Comparison of ENCODE assay signal across 23 cellular contexts in genomic region chr21:45376459-45377324, GRCh38. TPM values are rescaled to one million over a fixed set of nuclear protein-coding genes. Genes with fewer than 3 reads are reported as not detected.
DNase-seq lines count a peak whose midpoint lies in the region; ATAC-seq lines count a peak whose summit lies in the region.
"Had no signal": no experiment of that assay in that cellular context is flagged by ENCODE, and none has a peak within 500 bp of the region (broad histone marks: within the 10 kb centered on the region; RNA-seq: fewer than 3 reads in every experiment).

No MANE protein-coding gene starts in this region.

- DNase-seq in GM04503 (ENCODE audit: low read depth) (peak; percentile 69), NT2/D1 (ENCODE audit: low read depth, low spot score) (no peak), islet precursor cell (peak; percentile 31), sciatic nerve (ENCODE audit: low spot score) (peak; percentile 56), epidermal melanocyte (ENCODE audit: insufficient read length, low spot score) (no peak)
- DNase-seq: activated CD4-positive, alpha-beta T cell treated with anti-CD3 and anti-CD28 coated beads, Interleukin-2, amount 10 ng/mL, durations not matched to agents 24 days and 14 days; activated gamma-delta T cell; amygdala; caudate nucleus; COR-L47; naive thymus-derived CD4-positive, alpha-beta T cell; NCI-H1417 treated with DMSO at 0.1 percent for 48 hours; NCI-H2171; NCI-H69; SHP77; stimulated activated CD4-positive, alpha-beta T cell treated with anti-CD3 and anti-CD28 coated beads, Interleukin-15, amount 100 ng/mL, for 24 hours had no signal

- no peaks in the 10 kb centered on the region for H3K36me3 ChIP-seq in NT2/D1 (ENCODE audit: insufficient read depth, insufficient read length, low read length)
- H3K36me3 ChIP-seq: tibial nerve had no signal

- H3K27me3 ChIP-seq in NT2/D1 (ENCODE audit: insufficient read depth, insufficient read length) = peaks cover 18% of the 10 kb centered on the region
- H3K27me3 ChIP-seq: tibial nerve had no signal

- ATAC-seq in sciatic nerve (no peak), HG03097 (IDR thresholded peaks at IDR 0.05; ENCODE audit: low FRiP score, unreplicated experiment) (no peak), GM21360 (IDR thresholded peaks at IDR 0.05; ENCODE audit: unreplicated experiment) (no peak), HG02981 (IDR thresholded peaks at IDR 0.05; ENCODE audit: unreplicated experiment) (no peak)
- ATAC-seq: naive thymus-derived CD4-positive, alpha-beta T cell; stimulated activated memory B cell treated with anti-CD40 and anti-IgM and Interleukin-4, amounts not matched to agents 10 μg/mL and 1 μg/mL and 100 μg/mL, for 72 hours had no signal

- H3K9ac ChIP-seq in NT2/D1 (ENCODE audit: insufficient read length, low read depth) = peak overlapping the region; percentile 14

- H3K4me3 ChIP-seq in NT2/D1 (ENCODE audit: insufficient read length, low read depth) = no peak overlapping the region
- H3K4me3 ChIP-seq: GM23338, lung, tibial nerve had no signal

- H3K9me3 ChIP-seq in NT2/D1 (ENCODE audit: insufficient read depth, low read length) = peaks cover 23% of the 10 kb centered on the region
- H3K9me3 ChIP-seq: tibial nerve had no signal

- intact Hi-C loops in sciatic nerve (cut with DNase I) = no loop called here

- peaks cover 25% of the 10 kb centered on the region for H3K4me1 ChIP-seq in NT2/D1 (ENCODE audit: insufficient read depth, insufficient read length)

RNA-seq across cellular contexts. Expression of gene COL18A1, which starts 28.3 kb away (rescaled TPM):
- total RNA-seq in sciatic nerve = 129 TPM

Comparison
In these comparisons a context has a peak if more than half of its experiments do, and no peak if none do; other contexts are left out.
1. DNase-seq: peak in GM04503 (single experiment), islet precursor cell (single experiment) and sciatic nerve (single experiment); none in NT2/D1 (single experiment) and epidermal melanocyte (single experiment).